ENCODE assay signal across 25 cellular contexts in genomic region chr18:7598167-7599062, GRCh38. TPM values are rescaled to one million over a fixed set of nuclear protein-coding genes. Genes with fewer than 3 reads are reported as not detected.
A peak's percentile ranks its signal among the peaks of the same experiment; 100 is the strongest.
DNase-seq lines count a peak whose midpoint lies in the region; ATAC-seq, FAIRE-seq and TF ChIP-seq lines count a peak whose summit lies in the region.
"Had no signal": no experiment of that assay in that cellular context is flagged by ENCODE, and none has a peak within 500 bp of the region (broad histone marks: within the 10 kb centered on the region; RNA-seq: fewer than 3 reads in every experiment).

No MANE protein-coding gene starts in this region.

- no peak overlapping the region for H3K4me3 ChIP-seq in osteoblast (ENCODE audit: insufficient read depth, low read length)
- H3K4me3 ChIP-seq: ovary, right lobe of liver, uterus had no signal

- H3K27me3 ChIP-seq in osteoblast (ENCODE audit: insufficient read depth, low read length) = no peaks in the 10 kb centered on the region
- H3K27me3 ChIP-seq: ovary, right lobe of liver, uterus had no signal

- H3K9me3 ChIP-seq in osteoblast (ENCODE audit: low read depth, low read length) = no peaks in the 10 kb centered on the region
- H3K9me3 ChIP-seq: ovary, right lobe of liver, uterus had no signal

- no peaks in the 10 kb centered on the region for H3K36me3 ChIP-seq in osteoblast (ENCODE audit: insufficient read depth, low read length)
- H3K36me3 ChIP-seq: ovary, right lobe of liver, uterus had no signal

- peaks cover 10% of the 10 kb centered on the region for H4K20me1 ChIP-seq in osteoblast (ENCODE audit: insufficient read depth, low read length)

- peak; percentile 93 for FAIRE-seq in endometrium (lab: Jason Lieb, UNC)
- FAIRE-seq: HTR-8/SVneo had no signal

- H3K79me2 ChIP-seq in osteoblast (ENCODE audit: insufficient read depth, low read length) = peaks cover 55% of the 10 kb centered on the region

- no peak overlapping the region for H2AFZ ChIP-seq in osteoblast (ENCODE audit: low read length)

- peak; percentile 54 for DNase-seq in EL
- peak; percentile 21 for DNase-seq in RPMI8226
- peak; percentile 73 for DNase-seq in osteoblast (ENCODE audit: insufficient read length, low spot score, missing footprints)
- DNase-seq in stimulated activated naive CD4-positive, alpha-beta T cell treated with Interleukin-2 at 50 U/mL for 16 hours (lab: John Stamatoyannopoulos, UW) = no peak
- DNase-seq in kidney glomerular epithelial cell (lab: John Stamatoyannopoulos, UW) = no peak
- no peak for DNase-seq in activated effector memory CD4-positive, alpha-beta T cell treated with anti-CD3 and anti-CD28 coated beads, Interleukin-2, amount 50 U/mL, for 16 hours
- DNase-seq: activated CD4-positive, alpha-beta T cell treated with anti-CD3 and anti-CD28 coated beads for 48 hours; activated CD8-positive, alpha-beta memory T cell treated with anti-CD3 and anti-CD28 coated beads, Interleukin-2, amount 10 ng/mL, durations not matched to agents 7 days and 5 days; activated naive CD4-positive, alpha-beta T cell treated with anti-CD3 and anti-CD28 coated beads, Interleukin-2, amount 50 U/mL, for 16 hours; aorta; effector memory CD4-positive, alpha-beta T cell; head of caudate nucleus; left colon; mesendoderm; natural killer cell; NCI-H2081 treated with DMSO at 0.1 percent for 48 hours; NCI-H446 treated with DMSO at 0.1 percent for 48 hours; right lobe of liver; T-helper 1 cell had no signal

- ATAC-seq in GM18520 (IDR thresholded peaks at IDR 0.05; ENCODE audit: unreplicated experiment) = no peak
- ATAC-seq: activated CD8-positive, alpha-beta memory T cell treated with anti-CD3 and anti-CD28 coated beads, Interleukin-2, amount 10 ng/mL, durations not matched to agents 7 days and 5 days; esophagus mucosa; left colon; natural killer cell had no signal

- no peak overlapping the region for H3K27ac ChIP-seq in osteoblast (ENCODE audit: low read depth, low read length)
- H3K27ac ChIP-seq: ovary, right lobe of liver had no signal

- H3K4me2 ChIP-seq in osteoblast (ENCODE audit: insufficient read depth, low read length) = no peak overlapping the region

- peaks cover 13% of the 10 kb centered on the region for H3K4me1 ChIP-seq in osteoblast (ENCODE audit: insufficient read depth, low read length)
- H3K4me1 ChIP-seq: uterus had no signal

- TF ChIP-seq CTCF in osteoblast (IDR thresholded peaks at IDR 0.05; ENCODE audit: extremely low read depth, low read depth, low read length) = no peak

RNA-seq across cellular contexts. Expression of gene PTPRM, which starts 31.3 kb away (rescaled TPM):
- total RNA-seq in osteoblast = 84.7 and 89.3 TPM in 2 replicates

Comparison
In these comparisons a context has a peak if more than half of its experiments do, and no peak if none do; other contexts are left out.
1. DNase-seq: peak in EL (single experiment), RPMI8226 (single experiment) and osteoblast (single experiment); none in stimulated activated naive CD4-positive, alpha-beta T cell treated with Interleukin-2 at 50 U/mL for 16 hours (single experiment), kidney glomerular epithelial cell (single experiment) and activated effector memory CD4-positive, alpha-beta T cell treated with anti-CD3 and anti-CD28 coated beads, Interleukin-2, amount 50 U/mL, for 16 hours (single experiment).